In the genomic region with DNA sequence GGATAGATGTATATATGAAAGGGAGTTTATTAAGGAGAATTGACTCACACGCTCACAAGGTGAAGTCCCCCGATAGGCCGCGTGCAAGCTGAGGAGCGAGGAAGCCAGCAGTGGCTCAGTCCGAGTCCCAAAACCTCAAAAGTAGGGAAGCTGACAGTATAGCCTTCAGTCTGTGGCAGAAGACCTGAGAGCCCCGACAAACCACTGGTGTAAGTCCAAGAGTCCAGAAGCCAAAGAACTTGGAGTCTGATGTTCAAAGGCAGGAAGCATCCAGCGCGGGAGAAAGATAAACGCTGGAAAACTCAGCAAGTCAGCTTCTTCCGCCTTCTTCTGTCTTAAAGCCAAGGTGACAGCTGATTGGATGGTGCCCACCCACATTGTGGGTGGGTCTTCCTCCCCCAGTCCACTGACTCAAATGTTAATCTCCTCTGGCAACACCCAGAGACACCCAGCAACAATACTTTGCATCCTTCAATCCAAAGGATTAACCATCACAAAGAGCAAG, we compare ENCODE assay signal across 11 cellular contexts.
DNase-seq lines count a peak whose midpoint lies in the region; ATAC-seq and TF ChIP-seq lines count a peak whose summit lies in the region.
"Had no signal": no experiment of that assay in that cellular context is flagged by ENCODE, and none has a peak within 500 bp of the region (broad histone marks: within the 10 kb centered on the region; RNA-seq: fewer than 3 reads in every experiment).

No MANE protein-coding gene starts in this region.

- H3K36me3 ChIP-seq in GM23248 (ENCODE audit: low read depth): no peaks in the 10 kb centered on the region
- H3K36me3 ChIP-seq: BLaER1 treated with 17β-estradiol and CSF1 and Interleukin-3, amounts not matched to agents 10 nM and 100 nM; right atrium auricular region had no signal

- H4K20me1 ChIP-seq in GM23248 (ENCODE audit: insufficient read depth): no peaks in the 10 kb centered on the region
- H4K20me1 ChIP-seq: BLaER1 treated with 17β-estradiol and CSF1 and Interleukin-3, amounts not matched to agents 10 nM and 100 nM had no signal

- H3K9me3 Mint-ChIP-seq in activated naive CD8-positive, alpha-beta T cell treated with anti-CD3 and anti-CD28 coated beads, Interleukin-2, amount 50 U/mL, for 24 hours: peaks cover 13% of the 10 kb centered on the region

- 48 to 57% methylated on average over 11 of the region's 11 CpGs for WGBS in GM23248 (ENCODE audit: low coverage in 1 of 2, low lambda C conversion rate in 2 of 2, missing lambda C conversion rate in 2 of 2), 2 experiments

- peaks cover 2% of the 10 kb centered on the region for H3K36me3 Mint-ChIP-seq in activated naive CD8-positive, alpha-beta T cell treated with anti-CD3 and anti-CD28 coated beads, Interleukin-2, amount 50 U/mL, for 24 hours (ENCODE audit: low read depth)

- H3K9ac ChIP-seq in GM23248: peak overlapping the region; percentile 30
- H3K9ac ChIP-seq: BLaER1 treated with 17β-estradiol and CSF1 and Interleukin-3, amounts not matched to agents 10 nM and 100 nM had no signal

- H3K27me3 ChIP-seq in GM23248 (replicated peaks; ENCODE audit: insufficient read depth): no peaks in the 10 kb centered on the region
- H3K27me3 ChIP-seq: BLaER1 treated with 17β-estradiol and CSF1 and Interleukin-3, amounts not matched to agents 10 nM and 100 nM; right atrium auricular region had no signal

- no peak for TF ChIP-seq CTCF in AG10803 (conservative IDR thresholded peaks at IDR 0.05; ENCODE audit: low read length)

- H3K4me3 Mint-ChIP-seq in activated naive CD8-positive, alpha-beta T cell treated with anti-CD3 and anti-CD28 coated beads, Interleukin-2, amount 50 U/mL, for 24 hours: peak overlapping the region; percentile 70

- no peaks in the 10 kb centered on the region for H3K9me2 ChIP-seq in GM23248 (ENCODE audit: insufficient read depth)

- H3K4me3 ChIP-seq in AG10803 (ENCODE audit: low read length) (peak overlapping the region; percentile 18), GM23248 (peak overlapping the region; percentile 63)
- H3K4me3 ChIP-seq: BLaER1 treated with 17β-estradiol and CSF1 and Interleukin-3, amounts not matched to agents 10 nM and 100 nM; right atrium auricular region had no signal

- no peak for ATAC-seq in activated naive CD8-positive, alpha-beta T cell treated with anti-CD3 and anti-CD28 coated beads, Interleukin-2, amount 50 U/mL, for 24 hours
- no peak for ATAC-seq in GM21515 (IDR thresholded peaks at IDR 0.05; ENCODE audit: unreplicated experiment)

- peak overlapping the region; percentile 5 for H3K4me2 ChIP-seq in GM23248 (ENCODE audit: unreplicated experiment)
- H3K4me2 ChIP-seq: BLaER1 treated with 17β-estradiol and CSF1 and Interleukin-3, amounts not matched to agents 10 nM and 100 nM had no signal

- peaks cover 7% of the 10 kb centered on the region for H3K27me3 Mint-ChIP-seq in activated naive CD8-positive, alpha-beta T cell treated with anti-CD3 and anti-CD28 coated beads, Interleukin-2, amount 50 U/mL, for 24 hours

- no peaks in the 10 kb centered on the region for H3F3A ChIP-seq in GM23248 (ENCODE audit: insufficient read depth)

- H2AFZ ChIP-seq in GM23248: peak overlapping the region; percentile 79

- H3K27ac Mint-ChIP-seq in activated naive CD8-positive, alpha-beta T cell treated with anti-CD3 and anti-CD28 coated beads, Interleukin-2, amount 50 U/mL, for 24 hours: no peak overlapping the region

- H3K79me2 ChIP-seq in GM23248 (ENCODE audit: insufficient read depth): no peaks in the 10 kb centered on the region

- no peak overlapping the region for H3K27ac ChIP-seq in GM23248
- H3K27ac ChIP-seq: BLaER1 treated with 17β-estradiol and CSF1 and Interleukin-3, amounts not matched to agents 10 nM and 100 nM; right atrium auricular region had no signal

- in situ Hi-C loops in GM23248 (cut with MboI): no loop called here

- H3K4me1 ChIP-seq in GM23248 (ENCODE audit: insufficient read depth): no peaks in the 10 kb centered on the region
- H3K4me1 ChIP-seq: BLaER1 treated with 17β-estradiol and CSF1 and Interleukin-3, amounts not matched to agents 10 nM and 100 nM; right atrium auricular region had no signal

- no peaks in the 10 kb centered on the region for H3K4me1 Mint-ChIP-seq in activated naive CD8-positive, alpha-beta T cell treated with anti-CD3 and anti-CD28 coated beads, Interleukin-2, amount 50 U/mL, for 24 hours

- DNase-seq in AG10803 (ENCODE audit: low read depth) (peak; percentile 19), GM23248 (peak; percentile 56), islet precursor cell (peak; percentile 62), NCI-H1417 (lab: John Stamatoyannopoulos, UW) (no peak), NCI-H510A treated with DMSO at 0.1 percent for 48 hours (lab: John Stamatoyannopoulos, UW) (no peak)
- peak; percentile 4 for DNase-seq in activated naive CD8-positive, alpha-beta T cell treated with anti-CD3 and anti-CD28 coated beads, Interleukin-2, amount 50 U/mL, for 24 hours
- DNase-seq in activated effector memory CD4-positive, alpha-beta T cell treated with Interleukin-2 at 50 U/mL for 16 hours: no peak
- DNase-seq: activated CD4-positive, alpha-beta T cell treated with anti-CD3 and anti-CD28 coated beads for 48 hours had no signal

- no peaks in the 10 kb centered on the region for H3K9me3 ChIP-seq in GM23248 (ENCODE audit: low read depth)
- H3K9me3 ChIP-seq: right atrium auricular region had no signal

Comparison
In these comparisons a context has a peak if more than half of its experiments do, and no peak if none do; other contexts are left out.
1. DNase-seq: peak in AG10803 (single experiment), GM23248 (single experiment), activated naive CD8-positive, alpha-beta T cell treated with anti-CD3 and anti-CD28 coated beads, Interleukin-2, amount 50 U/mL, for 24 hours (single experiment) and islet precursor cell (single experiment); none in activated effector memory CD4-positive, alpha-beta T cell treated with Interleukin-2 at 50 U/mL for 16 hours (single experiment), NCI-H1417 (0 of 3) and NCI-H510A treated with DMSO at 0.1 percent for 48 hours (single experiment).